21 cellular contexts compared by ENCODE assay signal in the genomic region with DNA sequence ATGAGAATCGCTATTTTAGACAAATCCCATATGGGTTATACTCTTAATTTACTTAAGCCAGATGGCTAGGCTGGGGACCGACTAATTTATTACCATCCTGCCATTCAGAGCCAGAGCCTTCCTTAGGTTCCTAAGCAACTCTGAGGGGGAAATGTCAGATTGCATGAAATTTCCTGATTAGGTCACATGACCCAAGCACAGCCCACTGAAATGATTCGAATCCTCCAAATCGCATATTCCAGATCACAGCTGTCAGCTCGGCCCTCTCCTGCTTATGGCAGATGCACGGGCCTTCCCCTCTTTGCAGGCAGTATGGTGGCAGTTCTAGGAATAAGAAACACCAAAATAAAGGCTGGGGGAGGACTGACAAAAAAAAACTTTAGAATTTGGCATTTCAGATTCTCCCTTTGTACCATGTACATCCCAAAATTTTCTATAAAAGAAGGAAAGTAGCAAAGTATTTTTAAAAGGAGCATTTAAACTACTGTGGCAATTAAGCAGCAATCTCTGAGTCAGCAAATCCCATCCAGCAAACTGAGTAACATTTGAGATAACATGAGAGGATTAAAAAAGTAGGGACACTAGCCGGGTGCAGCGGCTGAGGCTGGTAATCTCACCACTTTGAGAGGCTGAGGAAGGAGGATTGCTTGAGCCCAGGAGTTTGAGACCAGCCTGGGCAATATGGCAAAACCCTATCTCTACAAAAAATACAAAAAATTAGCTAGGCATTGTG. TPM values are rescaled to one million over a fixed set of nuclear protein-coding genes. Genes with fewer than 3 reads are reported as not detected.
A peak's percentile ranks its signal among the peaks of the same experiment; 100 is the strongest.
DNase-seq lines count a peak whose midpoint lies in the region; ATAC-seq and TF ChIP-seq lines count a peak whose summit lies in the region.
"Had no signal": no experiment of that assay in that cellular context is flagged by ENCODE, and none has a peak within 500 bp of the region (broad histone marks: within the 10 kb centered on the region; RNA-seq: fewer than 3 reads in every experiment).

No MANE protein-coding gene starts in this region.

- in situ Hi-C loops in gastrocnemius medialis (cut with MboI; ENCODE audit: low sequenced_read_pairs in 4 of 4) = no loop called here

- TF ChIP-seq POLR2A in gastrocnemius medialis (IDR thresholded peaks at IDR 0.05) = no peak

- H3K27me3 ChIP-seq in gastrocnemius medialis = no peaks in the 10 kb centered on the region
- H3K27me3 ChIP-seq: neural progenitor cell, testis had no signal

- H3K4me1 ChIP-seq in gastrocnemius medialis = no peaks in the 10 kb centered on the region
- H3K4me1 ChIP-seq: neural progenitor cell, prostate gland, testis had no signal

- H3K27ac ChIP-seq in angular gyrus (ENCODE audit: low read depth, low read length) = peak overlapping the region; percentile 4
- H3K27ac ChIP-seq in gastrocnemius medialis = no peak overlapping the region
- H3K27ac ChIP-seq in substantia nigra (ENCODE audit: low read depth, low read length, poor library complexity, severe bottlenecking) = no peak overlapping the region
- H3K27ac ChIP-seq: GM23248, neural progenitor cell, prostate gland, testis, VCaP had no signal

- intact Hi-C loops in gastrocnemius medialis (cut with DNase I; ENCODE audit: low total_unique reads) = no loop called here

- H3K9me3 ChIP-seq in gastrocnemius medialis = no peaks in the 10 kb centered on the region
- H3K9me3 ChIP-seq: prostate gland, testis had no signal

- no peak for ATAC-seq in gastrocnemius medialis
- ATAC-seq: stimulated activated effector memory CD8-positive, alpha-beta T cell treated with anti-CD3 and anti-CD28 coated beads, Interleukin-12 subunit alpha, Interleukin-12 subunit beta, amount 100 ng/mL, for 72 hours; T-helper 17 cell had no signal

- H3K36me3 ChIP-seq in gastrocnemius medialis = no peaks in the 10 kb centered on the region
- H3K36me3 ChIP-seq: neural progenitor cell, prostate gland had no signal

- H3K4me3 ChIP-seq in gastrocnemius medialis = no peak overlapping the region
- H3K4me3 ChIP-seq: GM23248, neural progenitor cell, prostate gland, testis had no signal

- DNase-seq in D341Med (ENCODE audit: low spot score) (peak; percentile 49), NCI-H524 (lab: John Stamatoyannopoulos, UW) (peak; percentile 95 to 98), middle frontal gyrus (ENCODE audit: extremely low spot score, low spot score) (peak; percentile 27), ureter (ENCODE audit: low spot score) (no peak), gastrocnemius medialis (no peak), COLO829 (ENCODE audit: low spot score) (no peak), substantia nigra (lab: John Stamatoyannopoulos, UW) (no peak)
- DNase-seq: activated CD4-positive, alpha-beta T cell treated with anti-CD3 and anti-CD28 coated beads, Interleukin-2, amount 50 U/mL, for 1 hour; foreskin melanocyte; GM23248; hypothalamus; islet precursor cell; NCI-H1048; stimulated activated CD4-positive, alpha-beta T cell treated with anti-CD3 and anti-CD28 coated beads, Interleukin-1b, Interleukin-23, amount 100 ng/mL, for 48 hours; T-helper 17 cell; testis had no signal

- TF ChIP-seq CTCF in gastrocnemius medialis (IDR thresholded peaks at IDR 0.05 in 4 of 5, conservative IDR thresholded peaks at IDR 0.05 in 1 of 5) = no peak

RNA-seq across cellular contexts. Expression of gene NUDT4, which starts 30.5 kb away (rescaled TPM):
- total RNA-seq in ureter (113 TPM), gastrocnemius medialis (100 to 1,000 TPM in 1 of 4 donors, 10 to 100 TPM in 3; 26.8 to 299 (median 51.1) TPM)

Comparison
In these comparisons a context has a peak if more than half of its experiments do, and no peak if none do; other contexts are left out.
1. DNase-seq: peak in D341Med (single experiment), NCI-H524 (2 of 2) and middle frontal gyrus (single experiment); none in ureter (single experiment), gastrocnemius medialis (0 of 2), COLO829 (single experiment) and substantia nigra (0 of 49).